ENCODE assay signal across 10 cellular contexts in genomic region chr10:101123085-101123814, GRCh38. TPM values are rescaled to one million over a fixed set of nuclear protein-coding genes. Genes with fewer than 3 reads are reported as not detected.
DNase-seq lines count a peak whose midpoint lies in the region; ATAC-seq and TF ChIP-seq lines count a peak whose summit lies in the region.
"Had no signal": no experiment of that assay in that cellular context is flagged by ENCODE, and none has a peak within 500 bp of the region (broad histone marks: within the 10 kb centered on the region; RNA-seq: fewer than 3 reads in every experiment).

No MANE protein-coding gene starts in this region.

- H3K27ac ChIP-seq in HEK293 (ENCODE audit: extremely low read depth, low read depth, low read length) = no peak overlapping the region
- H3K27ac ChIP-seq in naive thymus-derived CD4-positive, alpha-beta T cell (ENCODE audit: low read depth, low read length) = no peak overlapping the region
- H3K27ac ChIP-seq: gastroesophageal sphincter had no signal

- no peaks in the 10 kb centered on the region for H3K27me3 ChIP-seq in BE2C
- H3K27me3 ChIP-seq in naive thymus-derived CD4-positive, alpha-beta T cell (ENCODE audit: control insufficient read depth in 2 of 2, insufficient read depth in 2 of 2, low read length in 2 of 2) = peaks cover 3 to 5% of the 10 kb centered on the region in 2 donors

- H3K9me3 ChIP-seq in BE2C (no peaks in the 10 kb centered on the region), HEK293 (ENCODE audit: control insufficient read depth, insufficient read depth, low read depth, low read length) (no peaks in the 10 kb centered on the region)
- no peaks in the 10 kb centered on the region for H3K9me3 ChIP-seq in naive thymus-derived CD4-positive, alpha-beta T cell (ENCODE audit: control insufficient read depth in 2 of 3, low read length in 3 of 3)
- H3K9me3 ChIP-seq: gastroesophageal sphincter had no signal

- peaks cover 5% of the 10 kb centered on the region; the same call in 1 of the 2 replicates for H3K4me1 ChIP-seq in BE2C
- no peaks in the 10 kb centered on the region for H3K4me1 ChIP-seq in HEK293 (ENCODE audit: control insufficient read depth, insufficient read depth, low read length)
- H3K4me1 ChIP-seq in naive thymus-derived CD4-positive, alpha-beta T cell (ENCODE audit: control insufficient read depth in 2 of 2, insufficient read depth in 2 of 2, low read length in 2 of 2) = peaks cover 6 to 21% of the 10 kb centered on the region in 2 donors

- H3K4me3 Mint-ChIP-seq in central memory CD8-positive, alpha-beta T cell = peak overlapping the region; percentile 10
- peak overlapping the region; percentile 28 to 97 (median 82) for H3K4me3 Mint-ChIP-seq in naive thymus-derived CD4-positive, alpha-beta T cell

- peaks cover 22% of the 10 kb centered on the region for H3K4me1 Mint-ChIP-seq in central memory CD8-positive, alpha-beta T cell
- H3K4me1 Mint-ChIP-seq in naive thymus-derived CD4-positive, alpha-beta T cell = peaks cover 21 to 32% (median 30%) of the 10 kb centered on the region in 7 donors

- CTCF ChIA-PET in HEK293 (lab: Yijun Ruan, JAX) = interaction anchor here (1.4 to 2.5 kb wide), 2 partner anchors 20 to 28 kb away, joined by 6 to 13 read pairs; no protein-coding TSS in a partner anchor
- CTCF ChIA-PET in naive thymus-derived CD4-positive, alpha-beta T cell (lab: Charles Lee) = interaction anchor here (0.9 to 2.7 kb wide), 2 partner anchors 18 to 91 kb away, joined by 4 to 15 read pairs; no protein-coding TSS in a partner anchor

- intact Hi-C loops in naive thymus-derived CD4-positive, alpha-beta T cell (cut with micrococcal nuclease) = loop anchor here (5.0 to 10.0 kb wide), 2 partner anchors 91 to 468 kb away; partner anchors contain the start of genes PDZD7 (in 1 of the 2) and SFXN3 (in 1 of the 2)

- H3K27me3 Mint-ChIP-seq in central memory CD8-positive, alpha-beta T cell = peaks cover 92% of the 10 kb centered on the region
- peaks cover 52 to 89% (median 60%) of the 10 kb centered on the region in 5 donors for H3K27me3 Mint-ChIP-seq in naive thymus-derived CD4-positive, alpha-beta T cell

- no peaks in the 10 kb centered on the region for H3K9me3 Mint-ChIP-seq in central memory CD8-positive, alpha-beta T cell
- peaks cover 0 to 2% (median 0%) of the 10 kb centered on the region in 11 donors for H3K9me3 Mint-ChIP-seq in naive thymus-derived CD4-positive, alpha-beta T cell

- POLR2A ChIA-PET in HEK293 (lab: Yijun Ruan, JAX) = no interaction called here
- POLR2A ChIA-PET in naive thymus-derived CD4-positive, alpha-beta T cell (lab: Charles Lee) = interaction anchor here (1.3 kb wide), 1 partner anchor 80 kb away, joined by 4 read pairs; no protein-coding TSS in a partner anchor

- DNase-seq in BE2C (peak; percentile 72), NAMALWA (ENCODE audit: low spot score) (no peak), germinal center (ENCODE audit: low spot score) (no peak)
- DNase-seq in central memory CD8-positive, alpha-beta T cell (ENCODE audit: low spot score in 2 of 2) = no peak
- DNase-seq in naive thymus-derived CD4-positive, alpha-beta T cell = no peak
- DNase-seq: NCI-H2107 had no signal

- H3K36me3 Mint-ChIP-seq in central memory CD8-positive, alpha-beta T cell (ENCODE audit: insufficient read depth) = no peaks in the 10 kb centered on the region
- H3K36me3 Mint-ChIP-seq in naive thymus-derived CD4-positive, alpha-beta T cell = no peaks in the 10 kb centered on the region

- H3K36me3 ChIP-seq in BE2C (no peaks in the 10 kb centered on the region), HEK293 (ENCODE audit: control insufficient read depth in 2 of 2, insufficient read depth in 1 of 2, low read length in 2 of 2) (no peaks in the 10 kb centered on the region)
- no peaks in the 10 kb centered on the region for H3K36me3 ChIP-seq in naive thymus-derived CD4-positive, alpha-beta T cell (ENCODE audit: control insufficient read depth in 2 of 3, insufficient read depth in 3 of 3, low read length in 3 of 3)
- H3K36me3 ChIP-seq: gastroesophageal sphincter had no signal

- H3K4me3 ChIP-seq in BE2C (ENCODE audit: low read depth, low read length) (peak overlapping the region; percentile 58), HEK293 (ENCODE audit: low read depth, low read length) (no peak overlapping the region)
- peak overlapping the region; percentile 17 for H3K4me3 ChIP-seq in naive thymus-derived CD4-positive, alpha-beta T cell (ENCODE audit: low read length)

- ATAC-seq in central memory CD8-positive, alpha-beta T cell (replicated peaks; ENCODE audit: extremely low read depth, poor library complexity, severe bottlenecking) = no peak
- ATAC-seq in naive thymus-derived CD4-positive, alpha-beta T cell = no peak
- ATAC-seq in HG02973 (IDR thresholded peaks at IDR 0.05; ENCODE audit: unreplicated experiment) = no peak
- ATAC-seq in HG03439 (IDR thresholded peaks at IDR 0.05; ENCODE audit: unreplicated experiment) = no peak
- ATAC-seq: gastroesophageal sphincter had no signal

- TF ChIP-seq CTCF in BE2C (IDR thresholded peaks at IDR 0.05; ENCODE audit: low read depth, low read length) = no peak
- no peak for TF ChIP-seq CTCF in HEK293 (tag by site-specific recombination; IDR thresholded peaks at IDR 0.05)

- no peak overlapping the region for H3K27ac Mint-ChIP-seq in central memory CD8-positive, alpha-beta T cell (ENCODE audit: low read depth)
- no peak overlapping the region for H3K27ac Mint-ChIP-seq in naive thymus-derived CD4-positive, alpha-beta T cell

TF ChIP-seq in HEK293, 187 proteins besides CTCF, POLR2A, EP300 and RAD21:
- TF ChIP-seq SCRT1 (tag by site-specific recombination; IDR thresholded peaks at IDR 0.05; ENCODE audit: borderline replicate concordance) = no peak
- TF ChIP-seq ZNF692 (tag by site-specific recombination; IDR thresholded peaks at IDR 0.05) = no peak
- no peak for TF ChIP-seq ZBTB26 (tag by site-specific recombination; optimal IDR thresholded peaks at IDR 0.05)
- no peak for TF ChIP-seq KLF7 (tag by site-specific recombination; IDR thresholded peaks at IDR 0.05; ENCODE audit: borderline replicate concordance)
- 0 out of 2 replicates have a peak, but pooled peaks have one; percentile 30 for TF ChIP-seq KLF1 (tag by site-specific recombination; IDR thresholded peaks at IDR 0.05)
- no peak for TF ChIP-seq GLI4 (tag by site-specific recombination; IDR thresholded peaks at IDR 0.05)

RNA-seq across cellular contexts. Expression of gene TLX1, which starts 7.8 kb away (rescaled TPM):
- 6.1 TPM for polyA plus RNA-seq in BE2C (2012; ENCODE audit: insufficient read depth, insufficient read length, low read depth)
- total RNA-seq in naive thymus-derived CD4-positive, alpha-beta T cell = not detected
- polyA plus RNA-seq in naive thymus-derived CD4-positive, alpha-beta T cell = not detected
- total RNA-seq: gastroesophageal sphincter had no signal
